In genomic region chr6:12039540-12040459, GRCh38 we compare ENCODE assay signal across 16 cellular contexts. TPM values are rescaled to one million over a fixed set of nuclear protein-coding genes. Genes with fewer than 3 reads are reported as not detected.
DNase-seq lines count a peak whose midpoint lies in the region; ATAC-seq, FAIRE-seq and TF ChIP-seq lines count a peak whose summit lies in the region.
"Had no signal": no experiment of that assay in that cellular context is flagged by ENCODE, and none has a peak within 500 bp of the region (broad histone marks: within the 10 kb centered on the region; RNA-seq: fewer than 3 reads in every experiment).

No MANE protein-coding gene starts in this region.

- H3K9me3 Mint-ChIP-seq in activated naive CD4-positive, alpha-beta T cell treated with anti-CD3 and anti-CD28 coated beads, Interleukin-2, amount 50 U/mL, for 24 hours: no peaks in the 10 kb centered on the region

- H3K9ac ChIP-seq in OCI-LY1 (ENCODE audit: low read length) (no peak overlapping the region; the same call in 1 of the 2 replicates), H1 (replicated peaks in 1 of 4; ENCODE audit: extremely low read depth in 1 of 4, low read depth in 3 of 4, low read length in 3 of 4) (no peak overlapping the region), smooth muscle cell (ENCODE audit: low read depth) (no peak overlapping the region)

- TF ChIP-seq CTCF in OCI-LY1 (IDR thresholded peaks at IDR 0.05; ENCODE audit: low read length) (peak; percentile 31; the same call in 1 of the 2 replicates), H1 (IDR thresholded peaks at IDR 0.05; ENCODE audit: control extremely low read depth in 1 of 3, insufficient read depth in 1 of 3, low read depth in 1 of 3, low read length in 3 of 3) (no peak), smooth muscle cell (IDR thresholded peaks at IDR 0.05; ENCODE audit: borderline replicate concordance, insufficient read depth, poor library complexity, severe bottlenecking) (peak; percentile 11)

- H3K23me2 ChIP-seq in H1 (ENCODE audit: low read depth, low read length): no peaks in the 10 kb centered on the region; the same call in 1 of the 2 replicates

- H3K56ac ChIP-seq in H1 (replicated peaks; ENCODE audit: insufficient read length, low read depth, low read length): no peak overlapping the region

- no peak overlapping the region for H2BK12ac ChIP-seq in H1 (ENCODE audit: low read depth, low read length)

- H3K23ac ChIP-seq in H1 (ENCODE audit: insufficient read length): no peak overlapping the region

- H3K4me3 ChIP-seq in OCI-LY1 (ENCODE audit: low read depth, low read length, poor library complexity, severe bottlenecking) (no peak overlapping the region), H1 (ENCODE audit: extremely low read depth in 1 of 4, insufficient read depth in 2 of 4, low read depth in 3 of 4, low read length in 4 of 4) (no peak overlapping the region), smooth muscle cell (no peak overlapping the region)
- H3K4me3 ChIP-seq: mucosa of descending colon, psoas muscle, SK-N-MC had no signal

- no peak overlapping the region; the same call in 1 of the 2 replicates for H3K4me2 ChIP-seq in OCI-LY1 (ENCODE audit: low read length)
- peak overlapping the region; percentile 10 to 39; a peak in 3 of 4 replicates for H3K4me2 ChIP-seq in H1 (ENCODE audit: insufficient read depth in 1 of 2, low read depth in 2 of 2, low read length in 2 of 2)
- no peak overlapping the region for H3K4me2 ChIP-seq in smooth muscle cell

- H4K20me1 ChIP-seq in OCI-LY1 (ENCODE audit: insufficient read depth, low read length): no peaks in the 10 kb centered on the region
- peaks cover 0 to 1% of the 10 kb centered on the region in 2 experiments for H4K20me1 ChIP-seq in H1 (replicated peaks in 1 of 2; ENCODE audit: control insufficient read depth in 1 of 2, insufficient read depth in 2 of 2, low read length in 2 of 2)
- H4K20me1 ChIP-seq in smooth muscle cell (ENCODE audit: low read depth): peaks cover 67% of the 10 kb centered on the region

- H3K27ac ChIP-seq in OCI-LY1 (ENCODE audit: low read depth, low read length, poor library complexity, severe bottlenecking) (peak overlapping the region; percentile 50), H1 (ENCODE audit: low read depth, low read length) (no peak overlapping the region), smooth muscle cell (ENCODE audit: low read depth) (no peak overlapping the region)
- H3K27ac ChIP-seq: HL-60, psoas muscle, SK-N-MC, VCaP had no signal

- peaks cover 10% of the 10 kb centered on the region for H3K79me1 ChIP-seq in H1 (ENCODE audit: low read depth, low read length)

- H3K4me3 Mint-ChIP-seq in activated naive CD4-positive, alpha-beta T cell treated with anti-CD3 and anti-CD28 coated beads, Interleukin-2, amount 50 U/mL, for 24 hours: no peak overlapping the region

- H3K27me3 ChIP-seq in OCI-LY1 (ENCODE audit: insufficient read depth, low read length) (no peaks in the 10 kb centered on the region), H1 (replicated peaks in 1 of 4; ENCODE audit: control insufficient read depth in 3 of 4, extremely low read depth in 1 of 4, insufficient read depth in 3 of 4, low read length in 3 of 4) (no peaks in the 10 kb centered on the region), smooth muscle cell (ENCODE audit: low read depth) (no peaks in the 10 kb centered on the region)
- H3K27me3 ChIP-seq: BE2C had no signal

- POLR2A ChIA-PET in H1 (lab: Charles Lee; ENCODE audit: partially characterized antibody): no interaction called here

- H3K14ac ChIP-seq in H1 (ENCODE audit: insufficient read length): no peak overlapping the region

- FAIRE-seq in H1 (lab: Jason Lieb, UNC): no peak
- FAIRE-seq: keratinocyte had no signal

- peaks cover 5% of the 10 kb centered on the region for H3K36me3 Mint-ChIP-seq in activated naive CD4-positive, alpha-beta T cell treated with anti-CD3 and anti-CD28 coated beads, Interleukin-2, amount 50 U/mL, for 24 hours

- no peak for TF ChIP-seq POLR2A in H1 (IDR thresholded peaks at IDR 0.05; ENCODE audit: control extremely low read depth in 1 of 2, low read depth in 2 of 2, low read length in 2 of 2)

- no peaks in the 10 kb centered on the region for H3K27me3 Mint-ChIP-seq in activated naive CD4-positive, alpha-beta T cell treated with anti-CD3 and anti-CD28 coated beads, Interleukin-2, amount 50 U/mL, for 24 hours

- no peak for TF ChIP-seq EP300 in H1 (IDR thresholded peaks at IDR 0.05; ENCODE audit: borderline replicate concordance in 1 of 2, low read depth in 2 of 2, low read length in 2 of 2)

- H2BK120ac ChIP-seq in H1 (replicated peaks; ENCODE audit: low read depth, low read length): no peak overlapping the region

- peak overlapping the region; percentile 55 for H2BK20ac ChIP-seq in H1 (ENCODE audit: low read length)

- H3K79me2 ChIP-seq in OCI-LY1 (ENCODE audit: insufficient read depth, low read length) (peaks cover 47% of the 10 kb centered on the region), H1 (ENCODE audit: control insufficient read depth in 1 of 2, insufficient read depth in 2 of 2, low read length in 2 of 2) (peaks cover 0 to 89% of the 10 kb centered on the region in 2 experiments; a peak in 2 of 4 replicates), smooth muscle cell (ENCODE audit: low read depth) (peaks cover 93% of the 10 kb centered on the region)

- H3K9me3 ChIP-seq in OCI-LY1 (ENCODE audit: low read length) (no peaks in the 10 kb centered on the region), H1 (ENCODE audit: insufficient read depth in 2 of 2, low read depth in 1 of 2, low read length in 1 of 2) (no peaks in the 10 kb centered on the region), smooth muscle cell (replicated peaks; ENCODE audit: low read depth) (no peaks in the 10 kb centered on the region)
- H3K9me3 ChIP-seq: BE2C, mucosa of descending colon, psoas muscle had no signal

- H2AFZ ChIP-seq in OCI-LY1 (ENCODE audit: low read length) (no peak overlapping the region), H1 (ENCODE audit: low read length) (no peak overlapping the region), smooth muscle cell (ENCODE audit: low read depth) (no peak overlapping the region)

- peaks cover 79% of the 10 kb centered on the region for H3K4me1 Mint-ChIP-seq in activated naive CD4-positive, alpha-beta T cell treated with anti-CD3 and anti-CD28 coated beads, Interleukin-2, amount 50 U/mL, for 24 hours

- no peak overlapping the region for H4K8ac ChIP-seq in H1 (ENCODE audit: extremely low read depth, insufficient read depth, low read length)

- TF ChIP-seq RAD21 in H1 (IDR thresholded peaks at IDR 0.05 in 1 of 2, conservative IDR thresholded peaks at IDR 0.05 in 1 of 2; ENCODE audit: low read depth in 2 of 2, low read length in 2 of 2): no peak

- no peak for ATAC-seq in GM19328 (IDR thresholded peaks at IDR 0.05; ENCODE audit: unreplicated experiment)
- ATAC-seq: mucosa of descending colon, psoas muscle had no signal

- H3K4me1 ChIP-seq in OCI-LY1 (ENCODE audit: insufficient read depth, low read length, severe bottlenecking) (peaks cover 61% of the 10 kb centered on the region), H1 (replicated peaks in 1 of 4; ENCODE audit: control insufficient read depth in 3 of 4, insufficient read depth in 4 of 4, low read length in 3 of 4) (peaks cover 5 to 10% (median 9%) of the 10 kb centered on the region in 4 experiments), smooth muscle cell (ENCODE audit: low read depth) (no peaks in the 10 kb centered on the region)
- H3K4me1 ChIP-seq: BE2C had no signal

- no peak overlapping the region for H4K91ac ChIP-seq in H1 (replicated peaks; ENCODE audit: insufficient read length, low read length)

- no peak for DNase-seq in activated naive CD4-positive, alpha-beta T cell treated with Interleukin-2 at 50 U/mL for 16 hours
- DNase-seq in H1 (ENCODE audit: low read depth in 1 of 2, low spot score in 2 of 2) (no peak), smooth muscle cell (lab: John Stamatoyannopoulos, UW; ENCODE audit: unreplicated experiment) (no peak), NCI-H1092 (lab: John Stamatoyannopoulos, UW) (no peak), middle frontal gyrus (ENCODE audit: extremely low spot score, low spot score) (no peak)
- DNase-seq: BE2C, DND-41, mucosa of descending colon, psoas muscle had no signal

- CTCF ChIA-PET in H1 (lab: Charles Lee; ENCODE audit: partially characterized antibody): interaction anchor here (0.6 to 1.4 kb wide), 5 partner anchors 21 to 385 kb away, joined by 3 to 5 read pairs (median 3); no protein-coding TSS in a partner anchor

- no peak overlapping the region for H2AK5ac ChIP-seq in H1 (ENCODE audit: low read depth, low read length)

- H4K5ac ChIP-seq in H1 (ENCODE audit: insufficient read length, low read depth, low read length): no peak overlapping the region

- WGBS in H1 (ENCODE audit: extremely low coverage in 1 of 2, insufficient coverage in 1 of 2, insufficient read length in 1 of 2, insufficient replicate concordance in 2 of 2, low coverage in 1 of 2, low lambda C conversion rate in 2 of 2, missing lambda C conversion rate in 1 of 2), 2 experiments: 73% methylated on average over 12 of the region's 12 CpGs; no CpG with 5 or more reads in 1 of the 2 experiments
- 91% methylated on average over 12 of the region's 12 CpGs for WGBS in smooth muscle cell (ENCODE audit: low lambda C conversion rate)

- H2BK15ac ChIP-seq in H1 (ENCODE audit: low read length): peak overlapping the region; percentile 40; the same call in 1 of the 2 replicates

- H3K27ac Mint-ChIP-seq in activated naive CD4-positive, alpha-beta T cell treated with anti-CD3 and anti-CD28 coated beads, Interleukin-2, amount 50 U/mL, for 24 hours: peak overlapping the region; percentile 75

- 0 out of 2 replicates have a peak, but pooled peaks cover 8% of the 10 kb centered on the region for H3F3A ChIP-seq in OCI-LY1 (ENCODE audit: insufficient read depth, low read length)
- H3F3A ChIP-seq in smooth muscle cell (ENCODE audit: low read depth): no peaks in the 10 kb centered on the region

- H3K4ac ChIP-seq in H1 (replicated peaks; ENCODE audit: insufficient read length, low read depth, low read length): no peak overlapping the region

- H2BK5ac ChIP-seq in H1 (ENCODE audit: low read depth, low read length): no peak overlapping the region

- H3K36me3 ChIP-seq in OCI-LY1 (ENCODE audit: insufficient read depth, low read length): peaks cover 12% of the 10 kb centered on the region
- H3K36me3 ChIP-seq in H1 (ENCODE audit: control insufficient read depth in 2 of 4, insufficient read depth in 4 of 4, low read length in 3 of 4): no peaks in the 10 kb centered on the region
- no peaks in the 10 kb centered on the region for H3K36me3 ChIP-seq in smooth muscle cell (ENCODE audit: low read depth)
- H3K36me3 ChIP-seq: BE2C had no signal

- no peak overlapping the region for H3K18ac ChIP-seq in H1 (ENCODE audit: extremely low read depth, low read length)

- H3K9me2 ChIP-seq in OCI-LY1 (ENCODE audit: low read depth, low read length): no peaks in the 10 kb centered on the region

RNA-seq across cellular contexts. Expression of gene HIVEP1, which starts 27.7 kb away (rescaled TPM):
- total RNA-seq in H1 (2021; fragmentation: NEBNext Ultra II Directional; extraction: Animal tissue kit (Norgen Biotek cat#: 25700)): 22.6 and 26.3 TPM in 2 replicates
- polyA plus RNA-seq in H1 (2011; rRNA removed): 13.0 and 23.1 TPM in 2 replicates
- 14.5 TPM for polyA plus RNA-seq in H1 (2011; cell fraction: cytosol; rRNA removed)
- polyA plus RNA-seq in H1 (2011; cell fraction: nucleus; rRNA removed): 40.9 TPM
- 14.2 to 16.0 TPM (median 15.4 TPM) in 4 replicates for polyA plus RNA-seq in H1 (2012, experiment 1 of 2)
- 1.2 TPM for polyA plus RNA-seq in H1 (2012, experiment 2 of 2)
- 11.6 TPM for polyA plus RNA-seq in H1 (2013, experiment 1 of 2)
- polyA plus RNA-seq in H1 (2013, experiment 2 of 2): 9.0 TPM
- 55.0 and 77.3 TPM in 2 replicates for polyA minus RNA-seq in H1 (2011; rRNA and poly(A)+ RNA removed)
- polyA minus RNA-seq in H1 (2011; cell fraction: cytosol; rRNA and poly(A)+ RNA removed): 21.3 TPM
- polyA minus RNA-seq in H1 (2011; cell fraction: nucleus; rRNA and poly(A)+ RNA removed): 74.2 TPM
- 51.9 and 58.8 TPM in 2 replicates for total RNA-seq in smooth muscle cell
- 6.8 and 8.0 TPM in 2 replicates for polyA plus RNA-seq in smooth muscle cell

Comparison
In these comparisons a context has a peak if more than half of its experiments do, and no peak if none do; other contexts are left out.
1. H3K4me2 ChIP-seq: peak in H1 (2 of 2); none in OCI-LY1 (single experiment) and smooth muscle cell (single experiment).
2. CTCF ChIP-seq: peak in OCI-LY1 (single experiment) and smooth muscle cell (single experiment); none in H1 (0 of 3).